18 cellular contexts compared by ENCODE assay signal in the genomic region with DNA sequence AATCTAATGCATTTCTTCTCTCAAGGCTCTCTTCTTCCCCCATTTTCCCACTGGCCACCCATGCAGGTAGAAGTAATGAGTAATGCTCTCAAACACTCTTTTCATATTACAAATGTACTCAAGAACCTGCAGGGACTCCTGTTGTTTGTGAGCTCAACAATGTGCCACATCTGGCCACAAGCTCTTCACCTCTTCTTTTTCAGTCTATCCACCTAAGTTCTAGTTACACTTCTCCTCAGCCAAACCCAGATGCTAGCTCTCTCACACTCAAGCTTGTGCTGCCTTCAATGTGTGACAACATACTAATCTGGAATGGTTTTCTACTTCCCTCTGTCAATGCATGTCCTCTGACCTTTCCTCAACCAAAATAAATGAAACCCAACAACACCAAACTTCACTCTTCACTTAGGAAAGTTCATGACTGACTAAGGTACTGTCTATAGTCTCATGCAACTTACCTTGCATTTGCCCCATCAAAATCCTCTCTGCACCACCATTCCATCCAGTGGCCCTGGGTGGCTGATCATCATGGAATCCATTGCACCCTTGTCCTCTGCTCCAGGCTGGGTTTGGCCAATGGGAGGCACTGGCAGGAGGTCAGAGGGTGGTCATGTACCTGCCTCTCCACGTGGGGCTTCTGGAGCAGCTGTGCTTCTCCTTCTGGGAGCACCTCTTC. TPM values are rescaled to one million over a fixed set of nuclear protein-coding genes. Genes with fewer than 3 reads are reported as not detected.
DNase-seq lines count a peak whose midpoint lies in the region; ATAC-seq and TF ChIP-seq lines count a peak whose summit lies in the region.
"Had no signal": no experiment of that assay in that cellular context is flagged by ENCODE, and none has a peak within 500 bp of the region (broad histone marks: within the 10 kb centered on the region; RNA-seq: fewer than 3 reads in every experiment).

No MANE protein-coding gene starts in this region.

- CTCF ChIA-PET in activated CD4-positive, alpha-beta memory T cell treated with anti-CD3 and anti-CD28 coated beads, Interleukin-2, amount 10 ng/mL, durations not matched to agents 7 days and 5 days (lab: Charles Lee) = interaction anchor here (1.5 kb wide), 1 partner anchor 99 kb away, joined by 3 read pairs; no protein-coding TSS in a partner anchor
- CTCF ChIA-PET in activated CD4-positive, alpha-beta memory T cell treated with anti-CD3 and anti-CD28 coated beads for 36 hours (lab: Charles Lee) = interaction anchor here (0.6 to 2.1 kb wide), 4 partner anchors 93 to 345 kb away, joined by 3 to 10 read pairs (median 4); no protein-coding TSS in a partner anchor

- H3K4me3 ChIP-seq in mesendoderm (ENCODE audit: low read length) (no peak overlapping the region), prostate gland (no peak overlapping the region)
- H3K4me3 ChIP-seq: GM23338 had no signal

- intact Hi-C loops in activated CD4-positive, alpha-beta memory T cell treated with anti-CD3 and anti-CD28 coated beads for 36 hours (cut with micrococcal nuclease) = loop anchor here (2.0 kb wide), 1 partner anchor 13 kb away; no protein-coding TSS in a partner anchor
- intact Hi-C loops in activated T-helper 2 cell treated with anti-CD3 and anti-CD28 coated beads, Interferon-gamma antibody, Interleukin-2, Interleukin-4, amounts not matched to agents 10 μg/mL and 5 μg/mL and 100 μg/mL, durations not matched to agents 14 hours and 24 hours and 36 hours (cut with micrococcal nuclease) = loop anchor here (1.0 to 2.0 kb wide), 2 partner anchors 13 to 46 kb away; no protein-coding TSS in a partner anchor
- intact Hi-C loops in prostate gland (cut with DNase I) = loop anchor here (10.0 kb wide), 1 partner anchor 325 kb away; no protein-coding TSS in a partner anchor

- no peak overlapping the region for H2BK5ac ChIP-seq in mesendoderm (ENCODE audit: low read length)

- no peak overlapping the region for H3K4me2 ChIP-seq in mesendoderm (ENCODE audit: low read length)
- H3K4me2 ChIP-seq: GM23338 had no signal

- H3K56ac ChIP-seq in mesendoderm (ENCODE audit: low read length) = no peak overlapping the region

- H2AK5ac ChIP-seq in mesendoderm (ENCODE audit: low read length) = no peak overlapping the region

- no peaks in the 10 kb centered on the region for H3K79me2 ChIP-seq in mesendoderm (ENCODE audit: control insufficient read depth, insufficient read depth, low read length)

- no peak for TF ChIP-seq CTCF in prostate gland (IDR thresholded peaks at IDR 0.05)

- H3K9me3 ChIP-seq in prostate gland = no peaks in the 10 kb centered on the region

- no peaks in the 10 kb centered on the region for H3K36me3 Mint-ChIP-seq in activated CD4-positive, alpha-beta memory T cell treated with anti-CD3 and anti-CD28 coated beads, Interleukin-2, amount 10 ng/mL, durations not matched to agents 7 days and 5 days (ENCODE audit: low read depth)
- H3K36me3 Mint-ChIP-seq in activated CD4-positive, alpha-beta memory T cell treated with anti-CD3 and anti-CD28 coated beads for 36 hours = no peaks in the 10 kb centered on the region
- peaks cover 23% of the 10 kb centered on the region for H3K36me3 Mint-ChIP-seq in activated T-helper 2 cell treated with anti-CD3 and anti-CD28 coated beads, Interferon-gamma antibody, Interleukin-2, Interleukin-4, amounts not matched to agents 10 μg/mL and 5 μg/mL and 100 μg/mL, durations not matched to agents 14 hours and 24 hours and 36 hours (ENCODE audit: low read depth)
- H3K36me3 Mint-ChIP-seq: CD8-positive, alpha-beta T cell had no signal

- no peak for DNase-seq in activated CD4-positive, alpha-beta memory T cell treated with anti-CD3 and anti-CD28 coated beads, Interleukin-2, amount 10 ng/mL, durations not matched to agents 7 days and 5 days
- DNase-seq in activated CD4-positive, alpha-beta memory T cell treated with anti-CD3 and anti-CD28 coated beads for 36 hours = no peak
- DNase-seq in NAMALWA (ENCODE audit: low spot score) (peak; percentile 1), mesendoderm (peak; percentile 8), DMS79 (lab: John Stamatoyannopoulos, UW) (no peak), prostate gland (ENCODE audit: low spot score) (no peak)
- no peak for DNase-seq in activated T-helper 2 cell treated with anti-CD3 and anti-CD28 coated beads, Interferon-gamma antibody, Interleukin-2, Interleukin-4, amounts not matched to agents 10 μg/mL and 5 μg/mL and 100 μg/mL, durations not matched to agents 14 hours and 24 hours and 36 hours (ENCODE audit: low spot score)
- DNase-seq: CD8-positive, alpha-beta T cell; HFFc6; NCI-H1092 treated with DMSO at 0.1 percent for 48 hours; NCI-H187; NCI-H2171 treated with DMSO at 0.1 percent for 48 hours; NCI-H510A treated with DMSO at 0.1 percent for 48 hours; NK-92 treated with Interleukin-12 subunit alpha and Interleukin-12 subunit beta, amount 100 ng/mL, for 24 hours had no signal

- H3K27me3 Mint-ChIP-seq in activated CD4-positive, alpha-beta memory T cell treated with anti-CD3 and anti-CD28 coated beads, Interleukin-2, amount 10 ng/mL, durations not matched to agents 7 days and 5 days = peaks cover 16% of the 10 kb centered on the region
- H3K27me3 Mint-ChIP-seq in activated CD4-positive, alpha-beta memory T cell treated with anti-CD3 and anti-CD28 coated beads for 36 hours = peaks cover 2% of the 10 kb centered on the region
- no peaks in the 10 kb centered on the region for H3K27me3 Mint-ChIP-seq in activated T-helper 2 cell treated with anti-CD3 and anti-CD28 coated beads, Interferon-gamma antibody, Interleukin-2, Interleukin-4, amounts not matched to agents 10 μg/mL and 5 μg/mL and 100 μg/mL, durations not matched to agents 14 hours and 24 hours and 36 hours (ENCODE audit: low read depth)

- H3K27ac ChIP-seq in mesendoderm (ENCODE audit: low read depth, low read length) = no peak overlapping the region
- H3K27ac ChIP-seq in prostate gland = no peak overlapping the region

- no peak overlapping the region for H3K4ac ChIP-seq in mesendoderm (ENCODE audit: low read depth, low read length)

- H3K18ac ChIP-seq in mesendoderm (ENCODE audit: low read length) = no peak overlapping the region

- no peak overlapping the region for H3K23ac ChIP-seq in mesendoderm (ENCODE audit: low read length)

- WGBS in mesendoderm (ENCODE audit: extremely low coverage, insufficient coverage, low lambda C conversion rate) = no CpG with 5 or more reads among the region's 1 CpG
- 21% methylated on average over 1 of the region's 1 CpG for WGBS in prostate gland

- H3K36me3 ChIP-seq in mesendoderm (ENCODE audit: control insufficient read depth, insufficient read depth, low read length) (no peaks in the 10 kb centered on the region), prostate gland (no peaks in the 10 kb centered on the region)

- no peak overlapping the region for H2BK15ac ChIP-seq in mesendoderm (replicated peaks; ENCODE audit: low read depth)

- H3K27me3 ChIP-seq in mesendoderm (ENCODE audit: insufficient read depth, low read length, poor library complexity) = no peaks in the 10 kb centered on the region
- no peaks in the 10 kb centered on the region for H3K27me3 ChIP-seq in prostate gland (replicated peaks; ENCODE audit: insufficient read depth)

- no peaks in the 10 kb centered on the region for H3K4me1 ChIP-seq in mesendoderm (ENCODE audit: control insufficient read depth, low read depth, low read length)
- no peaks in the 10 kb centered on the region for H3K4me1 ChIP-seq in prostate gland (replicated peaks)

- peaks cover 4% of the 10 kb centered on the region for H3K4me1 Mint-ChIP-seq in activated CD4-positive, alpha-beta memory T cell treated with anti-CD3 and anti-CD28 coated beads, Interleukin-2, amount 10 ng/mL, durations not matched to agents 7 days and 5 days
- H3K4me1 Mint-ChIP-seq in activated CD4-positive, alpha-beta memory T cell treated with anti-CD3 and anti-CD28 coated beads for 36 hours (ENCODE audit: low read depth) = peaks cover 2% of the 10 kb centered on the region
- peaks cover 29% of the 10 kb centered on the region for H3K4me1 Mint-ChIP-seq in activated T-helper 2 cell treated with anti-CD3 and anti-CD28 coated beads, Interferon-gamma antibody, Interleukin-2, Interleukin-4, amounts not matched to agents 10 μg/mL and 5 μg/mL and 100 μg/mL, durations not matched to agents 14 hours and 24 hours and 36 hours (ENCODE audit: low read depth)
- H3K4me1 Mint-ChIP-seq: GM23338 had no signal

- H3K27ac Mint-ChIP-seq in activated CD4-positive, alpha-beta memory T cell treated with anti-CD3 and anti-CD28 coated beads, Interleukin-2, amount 10 ng/mL, durations not matched to agents 7 days and 5 days = peak overlapping the region; percentile 1
- H3K27ac Mint-ChIP-seq in activated CD4-positive, alpha-beta memory T cell treated with anti-CD3 and anti-CD28 coated beads for 36 hours = no peak overlapping the region
- H3K27ac Mint-ChIP-seq in activated T-helper 2 cell treated with anti-CD3 and anti-CD28 coated beads, Interferon-gamma antibody, Interleukin-2, Interleukin-4, amounts not matched to agents 10 μg/mL and 5 μg/mL and 100 μg/mL, durations not matched to agents 14 hours and 24 hours and 36 hours = peak overlapping the region; percentile 0
- H3K27ac Mint-ChIP-seq: CD8-positive, alpha-beta T cell; GM23338; HFFc6 had no signal

- ATAC-seq in HG03521 (IDR thresholded peaks at IDR 0.05; ENCODE audit: unreplicated experiment) = no peak
- ATAC-seq: CD8-positive, alpha-beta T cell; GM23338 had no signal

- no peaks in the 10 kb centered on the region for H3K9me3 Mint-ChIP-seq in activated CD4-positive, alpha-beta memory T cell treated with anti-CD3 and anti-CD28 coated beads, Interleukin-2, amount 10 ng/mL, durations not matched to agents 7 days and 5 days
- H3K9me3 Mint-ChIP-seq in activated CD4-positive, alpha-beta memory T cell treated with anti-CD3 and anti-CD28 coated beads for 36 hours = no peaks in the 10 kb centered on the region
- H3K9me3 Mint-ChIP-seq in activated T-helper 2 cell treated with anti-CD3 and anti-CD28 coated beads, Interferon-gamma antibody, Interleukin-2, Interleukin-4, amounts not matched to agents 10 μg/mL and 5 μg/mL and 100 μg/mL, durations not matched to agents 14 hours and 24 hours and 36 hours = no peaks in the 10 kb centered on the region
- H3K9me3 Mint-ChIP-seq: CD8-positive, alpha-beta T cell; GM23338; HFFc6 had no signal

- no peak overlapping the region for H4K8ac ChIP-seq in mesendoderm (ENCODE audit: low read depth, low read length)

- POLR2A ChIA-PET in activated CD4-positive, alpha-beta memory T cell treated with anti-CD3 and anti-CD28 coated beads, Interleukin-2, amount 10 ng/mL, durations not matched to agents 7 days and 5 days (lab: Charles Lee) = no interaction called here
- POLR2A ChIA-PET in activated CD4-positive, alpha-beta memory T cell treated with anti-CD3 and anti-CD28 coated beads for 36 hours (lab: Charles Lee) = no interaction called here

- no peak overlapping the region for H4K5ac ChIP-seq in mesendoderm (ENCODE audit: low read length)

- no peak for TF ChIP-seq POLR2A in prostate gland (IDR thresholded peaks at IDR 0.05)

- no peaks in the 10 kb centered on the region for H3K79me1 ChIP-seq in mesendoderm (ENCODE audit: low read length)

- H3K4me3 Mint-ChIP-seq in activated CD4-positive, alpha-beta memory T cell treated with anti-CD3 and anti-CD28 coated beads, Interleukin-2, amount 10 ng/mL, durations not matched to agents 7 days and 5 days = no peak overlapping the region
- no peak overlapping the region for H3K4me3 Mint-ChIP-seq in activated CD4-positive, alpha-beta memory T cell treated with anti-CD3 and anti-CD28 coated beads for 36 hours
- H3K4me3 Mint-ChIP-seq in activated T-helper 2 cell treated with anti-CD3 and anti-CD28 coated beads, Interferon-gamma antibody, Interleukin-2, Interleukin-4, amounts not matched to agents 10 μg/mL and 5 μg/mL and 100 μg/mL, durations not matched to agents 14 hours and 24 hours and 36 hours (ENCODE audit: low read depth) = no peak overlapping the region
- H3K4me3 Mint-ChIP-seq: CD8-positive, alpha-beta T cell; GM23338; HFFc6 had no signal

- no peak overlapping the region for H3K9ac ChIP-seq in mesendoderm (ENCODE audit: low read length)

- H2BK120ac ChIP-seq in mesendoderm (ENCODE audit: low read depth, low read length) = no peak overlapping the region

RNA-seq across cellular contexts. Expression of gene IL18R1, which starts 5.3 kb away (rescaled TPM):
- 10 to 100 TPM; 22.8 to 24.0 TPM for total RNA-seq in activated CD4-positive, alpha-beta memory T cell treated with anti-CD3 and anti-CD28 coated beads, Interleukin-2, amount 10 ng/mL, durations not matched to agents 7 days and 5 days
- total RNA-seq in activated CD4-positive, alpha-beta memory T cell treated with anti-CD3 and anti-CD28 coated beads for 36 hours = 10 to 100 TPM; 25.5 to 26.6 TPM
- 61.9 and 68.2 TPM in 2 replicates for total RNA-seq in activated T-helper 2 cell treated with anti-CD3 and anti-CD28 coated beads, Interferon-gamma antibody, Interleukin-2, Interleukin-4, amounts not matched to agents 10 μg/mL and 5 μg/mL and 100 μg/mL, durations not matched to agents 14 hours and 24 hours and 36 hours
- 0.22 TPM for polyA plus RNA-seq in mesendoderm (2013, experiment 1 of 2)
- polyA plus RNA-seq in mesendoderm (2013, experiment 2 of 2) = 0.17 TPM
- 1 to 10 TPM in 1 of 2 donors, under 1 TPM in 1; 0.91 to 1.5 TPM for total RNA-seq in prostate gland
- total RNA-seq: HFFc6 had no signal
- polyA plus RNA-seq: BJ had no signal

RNA-seq across cellular contexts. Expression of gene IL1RL1, which starts 38.9 kb away (rescaled TPM):
- under 1 TPM; 0.58 to 0.71 TPM for total RNA-seq in activated CD4-positive, alpha-beta memory T cell treated with anti-CD3 and anti-CD28 coated beads, Interleukin-2, amount 10 ng/mL, durations not matched to agents 7 days and 5 days
- 1 to 10 TPM; 1.3 TPM for total RNA-seq in activated CD4-positive, alpha-beta memory T cell treated with anti-CD3 and anti-CD28 coated beads for 36 hours
- total RNA-seq in activated T-helper 2 cell treated with anti-CD3 and anti-CD28 coated beads, Interferon-gamma antibody, Interleukin-2, Interleukin-4, amounts not matched to agents 10 μg/mL and 5 μg/mL and 100 μg/mL, durations not matched to agents 14 hours and 24 hours and 36 hours = 10.7 and 11.1 TPM in 2 replicates
- polyA plus RNA-seq in mesendoderm (2013, experiment 1 of 2) = 0.06 TPM
- 0.03 TPM for polyA plus RNA-seq in mesendoderm (2013, experiment 2 of 2)
- 1 to 10 TPM; 1.3 to 3.4 TPM for total RNA-seq in prostate gland
- total RNA-seq: CD8-positive, alpha-beta T cell; Daoy; GM23338; HFFc6 had no signal
- polyA plus RNA-seq: BJ, GM23338 had no signal

Comparison
In these comparisons a context has a peak if more than half of its experiments do, and no peak if none do; other contexts are left out.
1. DNase-seq: peak in NAMALWA (single experiment) and mesendoderm (single experiment); none in activated CD4-positive, alpha-beta memory T cell treated with anti-CD3 and anti-CD28 coated beads, Interleukin-2, amount 10 ng/mL, durations not matched to agents 7 days and 5 days (single experiment), activated CD4-positive, alpha-beta memory T cell treated with anti-CD3 and anti-CD28 coated beads for 36 hours (single experiment), activated T-helper 2 cell treated with anti-CD3 and anti-CD28 coated beads, Interferon-gamma antibody, Interleukin-2, Interleukin-4, amounts not matched to agents 10 μg/mL and 5 μg/mL and 100 μg/mL, durations not matched to agents 14 hours and 24 hours and 36 hours (single experiment), DMS79 (single experiment) and prostate gland (single experiment).
2. RNA of gene IL18R1, which starts 5.3 kb away (total RNA-seq): 61.9 to 68.2 TPM in activated T-helper 2 cell treated with anti-CD3 and anti-CD28 coated beads, Interferon-gamma antibody, Interleukin-2, Interleukin-4, amounts not matched to agents 10 μg/mL and 5 μg/mL and 100 μg/mL, durations not matched to agents 14 hours and 24 hours and 36 hours, 25.5 to 26.6 TPM in activated CD4-positive, alpha-beta memory T cell treated with anti-CD3 and anti-CD28 coated beads for 36 hours and 22.8 to 24.0 TPM in activated CD4-positive, alpha-beta memory T cell treated with anti-CD3 and anti-CD28 coated beads, Interleukin-2, amount 10 ng/mL, durations not matched to agents 7 days and 5 days; 0.91 to 1.5 TPM in prostate gland; every median in the first group is over 4 times any median in the second.